In the genomic region with DNA sequence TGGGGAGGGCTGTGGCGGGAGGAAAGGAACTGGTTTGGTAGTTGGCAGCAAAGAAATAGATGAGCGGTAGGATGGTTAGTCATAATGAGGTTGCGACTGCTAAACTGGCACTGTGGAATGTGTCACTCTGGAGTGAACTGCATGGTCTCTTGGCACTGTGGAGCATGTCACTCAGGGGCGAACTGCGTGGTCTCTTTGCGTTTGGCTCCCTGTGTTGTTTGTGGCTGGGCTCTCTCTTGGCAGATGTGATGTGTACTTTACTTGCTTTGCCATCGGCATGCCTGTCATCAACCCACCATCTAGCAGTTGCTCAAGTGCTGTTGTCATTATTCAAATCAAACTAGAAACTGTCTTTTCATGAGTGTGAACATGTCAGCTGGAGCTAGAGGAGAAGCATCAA, we compare ENCODE assay signal across 2 cellular contexts.
A peak's percentile ranks its signal among the peaks of the same experiment; 100 is the strongest.
TF ChIP-seq lines count a peak whose summit lies in the region.

No MANE protein-coding gene starts in this region.

TF ChIP-seq in GM23338, 12 proteins besides CTCF, POLR2A, EP300 and RAD21 (continued from another document):
- TF ChIP-seq, protein P1, sequence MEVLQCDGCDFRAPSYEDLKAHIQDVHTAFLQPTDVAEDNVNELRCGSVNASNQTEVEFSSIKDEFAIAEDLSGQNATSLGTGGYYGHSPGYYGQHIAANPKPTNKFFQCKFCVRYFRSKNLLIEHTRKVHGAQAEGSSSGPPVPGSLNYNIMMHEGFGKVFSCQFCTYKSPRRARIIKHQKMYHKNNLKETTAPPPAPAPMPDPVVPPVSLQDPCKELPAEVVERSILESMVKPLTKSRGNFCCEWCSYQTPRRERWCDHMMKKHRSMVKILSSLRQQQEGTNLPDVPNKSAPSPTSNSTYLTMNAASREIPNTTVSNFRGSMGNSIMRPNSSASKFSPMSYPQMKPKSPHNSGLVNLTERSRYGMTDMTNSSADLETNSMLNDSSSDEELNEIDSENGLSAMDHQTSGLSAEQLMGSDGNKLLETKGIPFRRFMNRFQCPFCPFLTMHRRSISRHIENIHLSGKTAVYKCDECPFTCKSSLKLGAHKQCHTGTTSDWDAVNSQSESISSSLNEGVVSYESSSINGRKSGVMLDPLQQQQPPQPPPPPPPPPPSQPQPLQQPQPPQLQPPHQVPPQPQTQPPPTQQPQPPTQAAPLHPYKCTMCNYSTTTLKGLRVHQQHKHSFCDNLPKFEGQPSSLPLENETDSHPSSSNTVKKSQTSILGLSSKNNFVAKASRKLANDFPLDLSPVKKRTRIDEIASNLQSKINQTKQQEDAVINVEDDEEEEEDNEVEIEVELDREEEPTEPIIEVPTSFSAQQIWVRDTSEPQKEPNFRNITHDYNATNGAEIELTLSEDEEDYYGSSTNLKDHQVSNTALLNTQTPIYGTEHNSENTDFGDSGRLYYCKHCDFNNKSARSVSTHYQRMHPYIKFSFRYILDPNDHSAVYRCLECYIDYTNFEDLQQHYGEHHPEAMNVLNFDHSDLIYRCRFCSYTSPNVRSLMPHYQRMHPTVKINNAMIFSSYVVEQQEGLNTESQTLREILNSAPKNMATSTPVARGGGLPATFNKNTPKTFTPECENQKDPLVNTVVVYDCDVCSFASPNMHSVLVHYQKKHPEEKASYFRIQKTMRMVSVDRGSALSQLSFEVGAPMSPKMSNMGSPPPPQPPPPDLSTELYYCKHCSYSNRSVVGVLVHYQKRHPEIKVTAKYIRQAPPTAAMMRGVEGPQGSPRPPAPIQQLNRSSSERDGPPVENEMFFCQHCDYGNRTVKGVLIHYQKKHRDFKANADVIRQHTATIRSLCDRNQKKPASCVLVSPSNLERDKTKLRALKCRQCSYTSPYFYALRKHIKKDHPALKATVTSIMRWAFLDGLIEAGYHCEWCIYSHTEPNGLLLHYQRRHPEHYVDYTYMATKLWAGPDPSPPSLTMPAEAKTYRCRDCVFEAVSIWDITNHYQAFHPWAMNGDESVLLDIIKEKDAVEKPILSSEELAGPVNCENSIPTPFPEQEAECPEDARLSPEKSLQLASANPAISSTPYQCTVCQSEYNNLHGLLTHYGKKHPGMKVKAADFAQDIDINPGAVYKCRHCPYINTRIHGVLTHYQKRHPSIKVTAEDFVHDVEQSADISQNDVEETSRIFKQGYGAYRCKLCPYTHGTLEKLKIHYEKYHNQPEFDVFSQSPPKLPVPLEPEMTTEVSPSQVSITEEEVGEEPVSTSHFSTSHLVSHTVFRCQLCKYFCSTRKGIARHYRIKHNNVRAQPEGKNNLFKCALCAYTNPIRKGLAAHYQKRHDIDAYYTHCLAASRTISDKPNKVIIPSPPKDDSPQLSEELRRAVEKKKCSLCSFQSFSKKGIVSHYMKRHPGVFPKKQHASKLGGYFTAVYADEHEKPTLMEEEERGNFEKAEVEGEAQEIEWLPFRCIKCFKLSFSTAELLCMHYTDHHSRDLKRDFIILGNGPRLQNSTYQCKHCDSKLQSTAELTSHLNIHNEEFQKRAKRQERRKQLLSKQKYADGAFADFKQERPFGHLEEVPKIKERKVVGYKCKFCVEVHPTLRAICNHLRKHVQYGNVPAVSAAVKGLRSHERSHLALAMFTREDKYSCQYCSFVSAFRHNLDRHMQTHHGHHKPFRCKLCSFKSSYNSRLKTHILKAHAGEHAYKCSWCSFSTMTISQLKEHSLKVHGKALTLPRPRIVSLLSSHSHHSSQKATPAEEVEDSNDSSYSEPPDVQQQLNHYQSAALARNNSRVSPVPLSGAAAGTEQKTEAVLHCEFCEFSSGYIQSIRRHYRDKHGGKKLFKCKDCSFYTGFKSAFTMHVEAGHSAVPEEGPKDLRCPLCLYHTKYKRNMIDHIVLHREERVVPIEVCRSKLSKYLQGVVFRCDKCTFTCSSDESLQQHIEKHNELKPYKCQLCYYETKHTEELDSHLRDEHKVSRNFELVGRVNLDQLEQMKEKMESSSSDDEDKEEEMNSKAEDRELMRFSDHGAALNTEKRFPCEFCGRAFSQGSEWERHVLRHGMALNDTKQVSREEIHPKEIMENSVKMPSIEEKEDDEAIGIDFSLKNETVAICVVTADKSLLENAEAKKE (CRISPR knock-in tag; IDR thresholded peaks at IDR 0.05) = no peak

TF ChIP-seq in neural cell, 6 proteins besides CTCF, POLR2A, EP300 and RAD21 (continued from another document):
- TF ChIP-seq MXI1 (conservative IDR thresholded peaks at IDR 0.05; ENCODE audit: poor library complexity, severe bottlenecking) (no peak), POLR2AphosphoS5 (IDR thresholded peaks at IDR 0.05) (peak; percentile 19), TAF1 (IDR thresholded peaks at IDR 0.05; ENCODE audit: low read depth) (no peak)
